Comparison of ENCODE assay signal across 16 cellular contexts in the genomic region with DNA sequence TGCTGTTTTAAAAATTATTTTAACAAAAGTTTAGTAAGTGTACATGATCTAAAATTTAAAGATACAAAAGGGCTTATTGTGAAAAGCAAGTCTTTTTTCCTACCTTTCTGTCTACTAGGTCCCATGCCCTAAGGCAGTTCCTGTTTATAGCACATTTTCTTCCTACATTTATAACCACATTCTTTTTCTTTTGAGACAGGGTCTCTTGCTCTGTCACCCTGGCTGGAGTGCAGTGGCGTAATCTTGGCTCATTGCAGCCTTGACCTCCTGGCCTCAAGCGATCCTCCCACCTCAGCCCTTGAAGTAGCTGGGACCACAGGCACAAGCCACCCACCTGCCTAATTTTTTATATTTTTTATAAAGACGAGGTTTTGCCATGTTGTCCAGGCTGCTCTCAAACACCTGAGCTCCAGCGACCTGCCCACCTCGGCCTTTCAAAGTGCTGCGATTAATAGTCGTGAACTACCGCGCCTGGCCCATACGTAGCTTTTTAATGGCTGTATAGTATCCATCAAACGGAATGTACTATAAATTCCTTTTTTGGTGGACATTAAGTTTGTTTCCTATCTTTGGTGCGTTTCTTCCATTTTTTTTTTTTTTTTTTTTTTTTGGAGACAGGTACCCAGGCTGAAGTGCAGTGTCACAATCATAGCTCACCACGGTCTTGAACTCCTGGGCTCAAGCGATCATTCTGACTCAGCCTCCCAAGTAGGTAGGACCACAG.
"Had no signal": no experiment of that assay in that cellular context is flagged by ENCODE, and none has a peak within 500 bp of the region (broad histone marks: within the 10 kb centered on the region; RNA-seq: fewer than 3 reads in every experiment).

No MANE protein-coding gene starts in this region.

- H3K9me3 ChIP-seq: body of pancreas, thyroid gland, vagina had no signal

- DNase-seq: activated CD4-positive, alpha-beta T cell treated with anti-CD3 and anti-CD28 coated beads, Interleukin-2, amount 50 U/mL, for 48 hours; activated CD4-positive, CD25-positive, alpha-beta regulatory T cell treated with anti-CD3 and anti-CD28 coated beads, Interleukin-2, amount 50 U/mL, for 72 hours; activated CD8-positive, alpha-beta memory T cell treated with anti-CD3 and anti-CD28 coated beads, Interleukin-2, amount 10 ng/mL, durations not matched to agents 7 days and 5 days; activated effector memory CD4-positive, alpha-beta T cell treated with anti-CD3 and anti-CD28 coated beads, Interleukin-2, amount 50 U/mL, for 16 hours; activated T-cell treated with anti-CD3 and anti-CD28 coated beads, Interleukin-2, amount 50 U/mL, for 24 hours; amniotic stem cell; body of pancreas; effector memory CD8-positive, alpha-beta T cell; erythroblast; retina; thyroid gland had no signal

- H3K27ac ChIP-seq: body of pancreas, parathyroid adenoma, skin epidermis, thyroid gland, vagina had no signal

- ATAC-seq: activated CD8-positive, alpha-beta memory T cell treated with anti-CD3 and anti-CD28 coated beads, Interleukin-2, amount 10 ng/mL, durations not matched to agents 7 days and 5 days; activated naive CD4-positive, alpha-beta T cell treated with anti-CD3 and anti-CD28 coated beads, Interleukin-2, amount 50 U/mL, for 72 hours; body of pancreas; effector memory CD8-positive, alpha-beta T cell had no signal

- H3K4me3 ChIP-seq: body of pancreas, skin epidermis, thyroid gland, vagina had no signal

- H3K9me3 Mint-ChIP-seq: activated T-cell treated with anti-CD3 and anti-CD28 coated beads, Interleukin-2, amount 50 U/mL, for 24 hours; effector memory CD8-positive, alpha-beta T cell had no signal

- H3K4me1 ChIP-seq: body of pancreas, parathyroid adenoma had no signal

- H3K27ac Mint-ChIP-seq: activated CD8-positive, alpha-beta memory T cell treated with anti-CD3 and anti-CD28 coated beads, Interleukin-2, amount 10 ng/mL, durations not matched to agents 7 days and 5 days; activated T-cell treated with anti-CD3 and anti-CD28 coated beads, Interleukin-2, amount 50 U/mL, for 24 hours had no signal

- H3K27me3 ChIP-seq: body of pancreas, thyroid gland, vagina had no signal

- H3K4me3 Mint-ChIP-seq: activated CD8-positive, alpha-beta memory T cell treated with anti-CD3 and anti-CD28 coated beads, Interleukin-2, amount 10 ng/mL, durations not matched to agents 7 days and 5 days; activated T-cell treated with anti-CD3 and anti-CD28 coated beads, Interleukin-2, amount 50 U/mL, for 24 hours; effector memory CD8-positive, alpha-beta T cell; mesothelial cell of epicardium had no signal

- H3K36me3 ChIP-seq: thyroid gland, vagina had no signal

- H3K27me3 Mint-ChIP-seq: activated CD8-positive, alpha-beta memory T cell treated with anti-CD3 and anti-CD28 coated beads, Interleukin-2, amount 10 ng/mL, durations not matched to agents 7 days and 5 days; activated T-cell treated with anti-CD3 and anti-CD28 coated beads, Interleukin-2, amount 50 U/mL, for 24 hours; effector memory CD8-positive, alpha-beta T cell had no signal
